ENCODE assay signal across 8 cellular contexts in genomic region chr17:40490289-40490853, GRCh38. TPM values are rescaled to one million over a fixed set of nuclear protein-coding genes. Genes with fewer than 3 reads are reported as not detected.
DNase-seq lines count a peak whose midpoint lies in the region; ATAC-seq and TF ChIP-seq lines count a peak whose summit lies in the region.

No MANE protein-coding gene starts in this region.

- 59% methylated on average over 5 of the region's 5 CpGs for WGBS in thymus

- DNase-seq in EL (peak; percentile 52), NCI-H345 (lab: John Stamatoyannopoulos, UW) (peak; percentile 83), kidney epithelial cell (ENCODE audit: low read depth) (peak; percentile 64), endothelial cell (ENCODE audit: low spot score) (no peak)

- H3K4me3 Mint-ChIP-seq in brain (no peak overlapping the region), endothelial cell (ENCODE audit: unreplicated experiment) (no peak overlapping the region)

- H3K4me1 Mint-ChIP-seq in brain = peaks cover 19% of the 10 kb centered on the region
- peaks cover 15% of the 10 kb centered on the region for H3K4me1 Mint-ChIP-seq in endothelial cell (ENCODE audit: unreplicated experiment)

- H3K27me3 Mint-ChIP-seq in brain (peaks cover 25% of the 10 kb centered on the region), endothelial cell (ENCODE audit: unreplicated experiment) (peaks cover 8% of the 10 kb centered on the region)

- H3K9me3 ChIP-seq in thymus (ENCODE audit: control insufficient read depth) = no peaks in the 10 kb centered on the region

- H3K9me3 Mint-ChIP-seq in brain (peaks cover 0 to 6% (median 0%) of the 10 kb centered on the region in 5 experiments), endothelial cell (ENCODE audit: unreplicated experiment) (no peaks in the 10 kb centered on the region)

- no peaks in the 10 kb centered on the region for H3K27me3 ChIP-seq in kidney epithelial cell (ENCODE audit: control insufficient read depth, insufficient read depth, low read length)
- H3K27me3 ChIP-seq in thymus (ENCODE audit: control insufficient read depth, insufficient read depth) = no peaks in the 10 kb centered on the region

- ATAC-seq in HG03460 (IDR thresholded peaks at IDR 0.05; ENCODE audit: unreplicated experiment) (no peak), GM19467 (IDR thresholded peaks at IDR 0.05; ENCODE audit: unreplicated experiment) (no peak)

- H3K36me3 Mint-ChIP-seq in brain (no peaks in the 10 kb centered on the region), endothelial cell (ENCODE audit: low read depth, unreplicated experiment) (no peaks in the 10 kb centered on the region)

- TF ChIP-seq CTCF in brain (conservative IDR thresholded peaks at IDR 0.05) (no peak), kidney epithelial cell (IDR thresholded peaks at IDR 0.05; ENCODE audit: insufficient read depth, low read length, poor library complexity, severe bottlenecking) (no peak), endothelial cell (IDR thresholded peaks at IDR 0.05; ENCODE audit: unreplicated experiment) (no peak)

- H3K36me3 ChIP-seq in kidney epithelial cell (ENCODE audit: control insufficient read depth, insufficient read depth, low read length) (no peaks in the 10 kb centered on the region), thymus (ENCODE audit: control insufficient read depth, insufficient read depth) (no peaks in the 10 kb centered on the region)

- H3K4me3 ChIP-seq in kidney epithelial cell (ENCODE audit: low read depth, low read length) (no peak overlapping the region), thymus (ENCODE audit: low read length) (no peak overlapping the region)

- H3K4me1 ChIP-seq in thymus (ENCODE audit: control insufficient read depth, insufficient read depth, low read length) = peaks cover 17% of the 10 kb centered on the region

- H3K27ac ChIP-seq in thymus (ENCODE audit: low read depth) = peak overlapping the region; percentile 87

- H3K27ac Mint-ChIP-seq in brain = peak overlapping the region in 4 of 5 experiments; percentile 66 to 83 (median 72)
- no peak overlapping the region for H3K27ac Mint-ChIP-seq in endothelial cell (ENCODE audit: unreplicated experiment)

RNA-seq across cellular contexts. Expression of gene TNS4, which starts 11.1 kb away (rescaled TPM):
- polyA plus RNA-seq in brain (ENCODE audit: insufficient read depth, low read depth, low replicate concordance) = not detected
- total RNA-seq in kidney epithelial cell = 0.34 TPM in 1 of 2 replicates, not detected in the other
- 24.8 TPM for polyA plus RNA-seq in thymus
- total RNA-seq in endothelial cell (ENCODE audit: unreplicated experiment) = 0.08 TPM

RNA-seq across cellular contexts. Expression of gene IGFBP4, which starts 47.1 kb away (rescaled TPM):
- polyA plus RNA-seq in brain (ENCODE audit: insufficient read depth, low read depth, low replicate concordance) (50.5 TPM), thymus (161 TPM)
- total RNA-seq in kidney epithelial cell (53.6 and 59.8 TPM in 2 replicates), endothelial cell (ENCODE audit: unreplicated experiment) (1,531 TPM)

Comparison
In these comparisons a context has a peak if more than half of its experiments do, and no peak if none do; other contexts are left out.
1. RNA of gene IGFBP4, which starts 47.1 kb away (total RNA-seq): 1,531 TPM in endothelial cell (single experiment); 53.6 to 59.8 TPM in kidney epithelial cell; every median in the first group is over 10 times any median in the second.